ENCODE assay signal across 1 cellular context in the genomic region with DNA sequence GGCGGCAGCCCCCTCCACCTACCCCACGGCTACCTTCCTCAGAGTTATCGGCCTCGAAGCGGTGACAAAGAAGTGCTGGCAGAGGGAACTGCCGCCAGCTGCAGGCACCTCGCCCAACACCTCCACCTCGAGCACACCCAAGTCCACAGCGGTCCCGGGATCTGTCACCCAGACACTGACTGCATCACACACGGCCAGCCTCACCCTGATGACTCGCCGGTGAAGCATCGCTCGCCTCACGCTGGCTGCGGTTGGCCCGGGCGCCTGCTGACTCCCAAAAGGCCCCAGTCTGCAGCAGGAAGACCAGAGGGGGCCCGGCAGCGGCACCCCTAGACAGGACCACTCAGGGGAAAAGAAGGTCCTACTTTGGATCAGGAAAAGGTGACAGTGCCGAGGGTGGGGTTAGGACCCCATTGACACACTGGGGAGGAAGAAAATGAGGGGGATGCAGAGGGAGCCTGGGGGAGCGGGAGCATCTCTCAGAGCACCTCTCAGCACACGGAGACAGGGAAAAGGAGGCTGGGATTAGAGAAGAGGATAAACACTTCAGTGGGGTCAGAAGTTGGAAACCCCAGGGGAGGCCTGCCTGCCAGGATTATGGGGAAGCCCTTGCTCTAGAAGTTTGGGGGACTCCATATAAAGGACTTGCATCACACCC.
TF ChIP-seq lines count a peak whose summit lies in the region.

No MANE protein-coding gene starts in this region.

TF ChIP-seq in IMR-90, 13 proteins besides CTCF, POLR2A, EP300 and RAD21:
- peak; percentile 73 for TF ChIP-seq BHLHE40 (IDR thresholded peaks at IDR 0.05; ENCODE audit: low read depth, low read length)
- TF ChIP-seq FOS (IDR thresholded peaks at IDR 0.05; ENCODE audit: low read depth, low read length) = peak; percentile 72
